1 cellular context compared by ENCODE assay signal in the genomic region with DNA sequence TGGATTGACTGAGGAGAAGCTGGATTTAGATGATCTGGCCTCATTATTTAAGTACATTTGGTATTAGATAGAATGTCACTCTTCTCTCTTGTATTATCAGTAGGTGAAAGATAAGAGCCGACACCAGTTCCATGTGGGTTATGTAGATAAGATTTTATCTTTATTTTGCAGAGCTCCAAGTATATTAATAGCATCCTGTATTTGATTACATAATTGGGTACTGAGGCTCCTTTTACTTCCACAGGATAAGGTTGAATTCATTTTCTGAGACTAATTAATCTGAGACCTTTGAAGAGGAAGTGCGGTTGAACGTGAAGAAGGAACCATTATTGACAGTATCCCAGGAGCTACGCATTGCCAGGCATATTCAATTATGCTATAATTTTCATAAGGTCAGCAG.
A peak's percentile ranks its signal among the peaks of the same experiment; 100 is the strongest.
TF ChIP-seq lines count a peak whose summit lies in the region.

No MANE protein-coding gene starts in this region.

TF ChIP-seq in SK-N-SH treated with all-trans-retinoic acid at 6 μM for 48 hours, 23 proteins besides CTCF, POLR2A, EP300 and RAD21 (continued from another document):
- TF ChIP-seq, protein P1, sequence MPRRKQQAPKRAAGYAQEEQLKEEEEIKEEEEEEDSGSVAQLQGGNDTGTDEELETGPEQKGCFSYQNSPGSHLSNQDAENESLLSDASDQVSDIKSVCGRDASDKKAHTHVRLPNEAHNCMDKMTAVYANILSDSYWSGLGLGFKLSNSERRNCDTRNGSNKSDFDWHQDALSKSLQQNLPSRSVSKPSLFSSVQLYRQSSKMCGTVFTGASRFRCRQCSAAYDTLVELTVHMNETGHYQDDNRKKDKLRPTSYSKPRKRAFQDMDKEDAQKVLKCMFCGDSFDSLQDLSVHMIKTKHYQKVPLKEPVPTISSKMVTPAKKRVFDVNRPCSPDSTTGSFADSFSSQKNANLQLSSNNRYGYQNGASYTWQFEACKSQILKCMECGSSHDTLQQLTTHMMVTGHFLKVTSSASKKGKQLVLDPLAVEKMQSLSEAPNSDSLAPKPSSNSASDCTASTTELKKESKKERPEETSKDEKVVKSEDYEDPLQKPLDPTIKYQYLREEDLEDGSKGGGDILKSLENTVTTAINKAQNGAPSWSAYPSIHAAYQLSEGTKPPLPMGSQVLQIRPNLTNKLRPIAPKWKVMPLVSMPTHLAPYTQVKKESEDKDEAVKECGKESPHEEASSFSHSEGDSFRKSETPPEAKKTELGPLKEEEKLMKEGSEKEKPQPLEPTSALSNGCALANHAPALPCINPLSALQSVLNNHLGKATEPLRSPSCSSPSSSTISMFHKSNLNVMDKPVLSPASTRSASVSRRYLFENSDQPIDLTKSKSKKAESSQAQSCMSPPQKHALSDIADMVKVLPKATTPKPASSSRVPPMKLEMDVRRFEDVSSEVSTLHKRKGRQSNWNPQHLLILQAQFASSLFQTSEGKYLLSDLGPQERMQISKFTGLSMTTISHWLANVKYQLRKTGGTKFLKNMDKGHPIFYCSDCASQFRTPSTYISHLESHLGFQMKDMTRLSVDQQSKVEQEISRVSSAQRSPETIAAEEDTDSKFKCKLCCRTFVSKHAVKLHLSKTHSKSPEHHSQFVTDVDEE (CRISPR knock-in tag; IDR thresholded peaks at IDR 0.05), result peak; percentile 84; the same call in 1 of the 2 replicates
- TF ChIP-seq ESRRG (CRISPR knock-in tag; IDR thresholded peaks at IDR 0.05), result no peak
